Comparison of ENCODE assay signal across 20 cellular contexts in the genomic region with DNA sequence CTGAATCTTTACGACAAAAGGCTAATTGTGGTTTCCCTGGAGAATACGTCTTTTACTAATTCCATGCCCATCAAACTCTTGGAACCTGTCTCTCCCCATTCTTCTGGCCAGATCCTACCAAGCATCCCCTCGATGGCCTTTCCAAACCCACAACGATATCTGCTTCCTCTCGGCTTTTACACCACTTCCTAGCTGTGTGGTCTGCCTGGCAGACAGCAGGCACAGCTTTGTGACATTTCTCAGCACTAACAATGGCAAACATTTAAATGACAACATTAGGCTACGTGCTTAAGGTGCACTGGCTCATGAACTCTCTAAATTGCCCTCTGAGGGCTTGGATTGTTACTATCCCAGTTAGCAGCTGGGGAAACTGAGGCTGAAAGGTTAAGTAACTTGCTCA.
"Had no signal": no experiment of that assay in that cellular context is flagged by ENCODE, and none has a peak within 500 bp of the region (broad histone marks: within the 10 kb centered on the region; RNA-seq: fewer than 3 reads in every experiment).

No MANE protein-coding gene starts in this region.

- H3K9me3 ChIP-seq: SJSA1 had no signal

- DNase-seq: Karpas-422, KG1, MM.1S, NCI-H1092 treated with DMSO at 0.1 percent for 48 hours, NCI-H1436, NCI-H187, NCI-H2029, NCI-H2081 treated with DMSO at 0.1 percent for 48 hours, NCI-H2171, NCI-H226, NCI-H446, NCI-H510A, NCI-H524 treated with DMSO at 0.1 percent for 48 hours, NCI-H69, NCI-H774, Right ventricle myocardium superior, RPMI8226, SIG-M5 had no signal

- H3K27ac ChIP-seq: SJSA1, SK-N-MC had no signal

- H3K4me3 ChIP-seq: SJSA1, SK-N-MC had no signal

- H3K36me3 ChIP-seq: SJSA1 had no signal

- H3K4me1 ChIP-seq: SJSA1 had no signal

- H3K27me3 ChIP-seq: SJSA1 had no signal
